In the genomic region with DNA sequence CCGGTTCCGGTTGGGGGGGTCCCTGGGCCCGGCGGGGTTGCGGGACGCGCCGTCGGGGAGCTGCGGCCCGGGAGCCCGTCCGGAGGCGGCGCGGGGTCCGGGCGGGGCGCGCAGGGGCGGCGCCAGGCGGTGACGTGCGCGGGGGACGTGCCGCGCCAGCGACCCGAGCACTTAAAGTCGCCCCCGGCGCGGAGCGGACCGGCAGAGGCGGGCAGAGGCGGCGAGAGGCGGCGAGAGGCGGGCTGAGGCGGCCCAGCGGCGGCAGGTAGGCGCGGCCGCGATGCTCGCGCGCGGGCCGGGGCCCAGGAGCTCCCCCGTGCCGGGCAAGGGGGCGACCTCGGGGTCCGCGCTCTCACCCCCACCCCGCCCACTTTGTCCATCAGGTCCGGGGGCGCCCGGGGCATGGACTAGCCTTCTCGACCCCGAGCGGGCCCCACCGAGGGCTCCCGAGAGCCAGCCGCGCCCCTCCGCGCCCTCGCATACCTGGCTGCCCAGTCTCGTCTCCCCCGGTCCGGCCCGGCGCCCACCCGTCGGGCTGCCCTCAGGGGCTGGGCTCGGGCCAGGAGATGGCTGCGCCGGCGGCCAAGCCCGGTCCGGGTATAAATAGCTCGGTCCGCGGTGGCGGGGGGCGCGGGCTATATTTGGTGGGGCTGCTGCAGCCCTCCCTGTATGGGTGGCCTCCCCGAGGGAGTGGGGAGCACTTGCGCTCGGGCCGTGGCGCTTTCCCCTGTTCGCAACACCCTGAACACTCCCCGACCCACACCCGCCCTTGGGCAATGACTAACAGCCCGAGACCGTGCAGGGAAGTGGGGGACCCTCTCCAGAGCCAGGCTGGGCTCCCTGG, we compare ENCODE assay signal across 8 cellular contexts. TPM values are rescaled to one million over a fixed set of nuclear protein-coding genes. Genes with fewer than 3 reads are reported as not detected.
DNase-seq lines count a peak whose midpoint lies in the region; ATAC-seq and TF ChIP-seq lines count a peak whose summit lies in the region.

SLC16A3 (plus strand) TSS at position 201 of the 844 bp plus-strand sequence. CDS start 6,967 bp downstream, outside the sequence.

- no peaks in the 10 kb centered on the region for H3K27me3 Mint-ChIP-seq in activated naive CD8-positive, alpha-beta T cell treated with anti-CD3 and anti-CD28 coated beads, Interleukin-2, amount 10 ng/mL, durations not matched to agents 7 days and 5 days

- H3K27ac ChIP-seq in 22Rv1 = peak within 1 kb of the TSS; percentile 83
- peak within 1 kb of the TSS; percentile 85 to 100 (median 97) for H3K27ac ChIP-seq in heart right ventricle

- H3K9me3 Mint-ChIP-seq in activated naive CD8-positive, alpha-beta T cell treated with anti-CD3 and anti-CD28 coated beads, Interleukin-2, amount 10 ng/mL, durations not matched to agents 7 days and 5 days = no peaks in the 10 kb centered on the region

- H3K27me3 ChIP-seq in heart right ventricle = no peaks in the 10 kb centered on the region

- intact Hi-C loops in heart right ventricle (cut with DNase I) = no loop called here

- H3K36me3 Mint-ChIP-seq in activated naive CD8-positive, alpha-beta T cell treated with anti-CD3 and anti-CD28 coated beads, Interleukin-2, amount 10 ng/mL, durations not matched to agents 7 days and 5 days = peaks cover 3% of the 10 kb centered on the region

- DNase-seq in RPMI7951 (ENCODE audit: low read depth) = peak; percentile 77
- peak; percentile 88 for DNase-seq in activated naive CD8-positive, alpha-beta T cell treated with anti-CD3 and anti-CD28 coated beads, Interleukin-2, amount 10 ng/mL, durations not matched to agents 7 days and 5 days
- DNase-seq in heart right ventricle = peak in 1 of 2 donors; percentile 75
- DNase-seq in pulmonary artery endothelial cell (ENCODE audit: low read depth, low spot score) = no peak
- no peak for DNase-seq in medulla oblongata (ENCODE audit: extremely low spot score)

- ATAC-seq in GM18505 (IDR thresholded peaks at IDR 0.05; ENCODE audit: unreplicated experiment) = peak; percentile 41
- peak; percentile 47 for ATAC-seq in HG03097 (IDR thresholded peaks at IDR 0.05; ENCODE audit: low FRiP score, unreplicated experiment)
- peak; percentile 53 for ATAC-seq in activated naive CD8-positive, alpha-beta T cell treated with anti-CD3 and anti-CD28 coated beads, Interleukin-2, amount 10 ng/mL, durations not matched to agents 7 days and 5 days (ENCODE audit: low read depth)
- ATAC-seq in heart right ventricle = peak in 4 of 8 donors; percentile 13 to 31 (median 16)

- peak within 1 kb of the TSS; percentile 91 for H3K27ac Mint-ChIP-seq in activated naive CD8-positive, alpha-beta T cell treated with anti-CD3 and anti-CD28 coated beads, Interleukin-2, amount 10 ng/mL, durations not matched to agents 7 days and 5 days

- H3K4me3 ChIP-seq in heart right ventricle = peak within 1 kb of the TSS; percentile 35 to 88 (median 70)

- peak within 1 kb of the TSS; percentile 97 for H3K4me3 Mint-ChIP-seq in activated naive CD8-positive, alpha-beta T cell treated with anti-CD3 and anti-CD28 coated beads, Interleukin-2, amount 10 ng/mL, durations not matched to agents 7 days and 5 days

- TF ChIP-seq CTCF in 22Rv1 (IDR thresholded peaks at IDR 0.05) (no peak), heart right ventricle (IDR thresholded peaks at IDR 0.05) (no peak)

- POLR2A ChIA-PET in activated naive CD8-positive, alpha-beta T cell treated with anti-CD3 and anti-CD28 coated beads, Interleukin-2, amount 10 ng/mL, durations not matched to agents 7 days and 5 days (lab: Charles Lee) = interaction anchor here (0.5 to 4.5 kb wide), 19 partner anchors 9 to 206 kb away, joined by 3 to 51 read pairs (median 8); partner anchors contain the start of genes CCDC57, CD7, CENPX and DCXR

- peaks cover 16 to 77% (median 58%) of the 10 kb centered on the region in 9 donors for H3K4me1 ChIP-seq in heart right ventricle

- peak; percentile 94 for TF ChIP-seq POLR2A in GM18505 (IDR thresholded peaks at IDR 0.05; ENCODE audit: borderline replicate concordance, extremely low read depth, insufficient read depth, insufficient read length)

- peaks cover 0 to 8% (median 0%) of the 10 kb centered on the region in 9 donors for H3K36me3 ChIP-seq in heart right ventricle

- no peaks in the 10 kb centered on the region for H3K9me3 ChIP-seq in heart right ventricle

- WGBS in heart right ventricle, 2 donors = 2 to 3% methylated on average over 67 to 103 of the region's 104 CpGs

- peaks cover 9% of the 10 kb centered on the region for H3K4me1 Mint-ChIP-seq in activated naive CD8-positive, alpha-beta T cell treated with anti-CD3 and anti-CD28 coated beads, Interleukin-2, amount 10 ng/mL, durations not matched to agents 7 days and 5 days

RNA-seq across cellular contexts. Expression of gene SLC16A3, which starts in this region (rescaled TPM):
- 104 and 207 TPM in 2 replicates for total RNA-seq in RPMI7951 (2014; rRNA removed; shearing (Covaris generic))
- total RNA-seq in activated naive CD8-positive, alpha-beta T cell treated with anti-CD3 and anti-CD28 coated beads, Interleukin-2, amount 10 ng/mL, durations not matched to agents 7 days and 5 days = 100 to 1,000 TPM; 195 to 211 TPM
- total RNA-seq in heart right ventricle (10 to 100 TPM in 5 of 10 donors, 1 to 10 TPM in 5; 4.8 to 65.3 (median 10.1) TPM), pulmonary artery endothelial cell (101 and 137 TPM in 2 replicates)
- 10 to 100 TPM in 1 of 2 donors, 1 to 10 TPM in 1; 8.4 to 33.6 TPM for polyA plus RNA-seq in heart right ventricle

Comparison
In these comparisons a context has a peak if more than half of its experiments do, and no peak if none do; other contexts are left out.
1. DNase-seq: peak in RPMI7951 (single experiment) and activated naive CD8-positive, alpha-beta T cell treated with anti-CD3 and anti-CD28 coated beads, Interleukin-2, amount 10 ng/mL, durations not matched to agents 7 days and 5 days (single experiment); none in pulmonary artery endothelial cell (single experiment) and medulla oblongata (single experiment).